Comparison of ENCODE assay signal across 12 cellular contexts in the genomic region with DNA sequence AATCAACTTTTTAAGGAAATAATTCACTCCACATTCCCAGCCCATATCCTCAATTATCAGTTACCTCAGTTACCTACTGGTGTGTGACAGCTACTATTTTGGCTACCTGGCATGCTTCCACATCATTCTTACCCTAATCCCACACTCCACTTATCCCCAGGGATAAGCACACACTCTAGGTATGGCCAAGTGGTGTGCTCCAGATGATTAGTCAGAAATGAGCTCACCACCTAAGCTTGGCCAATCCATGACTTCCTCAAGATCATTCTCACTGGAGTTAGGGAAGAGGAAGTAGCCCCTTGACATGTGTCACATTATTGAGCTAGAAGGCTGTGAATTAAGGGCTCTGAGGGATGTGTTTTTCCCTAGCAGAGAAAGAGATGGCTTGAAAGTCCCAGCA. TPM values are rescaled to one million over a fixed set of nuclear protein-coding genes. Genes with fewer than 3 reads are reported as not detected.
DNase-seq lines count a peak whose midpoint lies in the region; TF ChIP-seq lines count a peak whose summit lies in the region.
"Had no signal": no experiment of that assay in that cellular context is flagged by ENCODE, and none has a peak within 500 bp of the region (broad histone marks: within the 10 kb centered on the region; RNA-seq: fewer than 3 reads in every experiment).

No MANE protein-coding gene starts in this region.

- H3K9me3 Mint-ChIP-seq in Calu3 (ENCODE audit: low read depth, unreplicated experiment): no peaks in the 10 kb centered on the region

- H3K9me3 ChIP-seq in hepatocyte (ENCODE audit: low read depth): no peaks in the 10 kb centered on the region
- H3K9me3 ChIP-seq: neutrophil had no signal

- TF ChIP-seq CTCF in hepatocyte (IDR thresholded peaks at IDR 0.05; ENCODE audit: poor library complexity): no peak
- TF ChIP-seq CTCF in Calu3 (IDR thresholded peaks at IDR 0.05; ENCODE audit: unreplicated experiment): no peak

- H3K79me2 ChIP-seq in hepatocyte: no peaks in the 10 kb centered on the region

- H3K4me3 ChIP-seq in hepatocyte: no peak overlapping the region

- CTCF ChIA-PET in Calu3 (lab: Charles Lee): interaction anchor here (0.6 kb wide), 1 partner anchor 14 kb away, joined by 3 read pairs; no protein-coding TSS in a partner anchor

- H3K27me3 ChIP-seq in hepatocyte: no peaks in the 10 kb centered on the region
- H3K27me3 ChIP-seq: neutrophil had no signal

- BruUV-seq in Calu3 (replicated peaks; lab: Mats Ljungman, UMichigan): no TSS peak

- no peaks in the 10 kb centered on the region for H3K36me3 Mint-ChIP-seq in Calu3 (ENCODE audit: insufficient read depth, unreplicated experiment)
- H3K36me3 Mint-ChIP-seq: CD4-positive, CD25-positive, alpha-beta regulatory T cell had no signal

- DNase-seq in COR-L47 (lab: John Stamatoyannopoulos, UW) (peak; percentile 52), HK-2 (ENCODE audit: unreplicated experiment) (peak; percentile 23), NCI-H69 (lab: John Stamatoyannopoulos, UW) (peak; percentile 98), glomerular visceral epithelial cell (ENCODE audit: extremely low spot score) (peak; percentile 70), hepatocyte (ENCODE audit: low spot score) (no peak), Calu3 (no peak), cortex of kidney (lab: John Stamatoyannopoulos, UW) (no peak)
- DNase-seq in activated CD4-positive, alpha-beta T cell treated with anti-CD3 and anti-CD28 coated beads, Interleukin-2, amount 50 U/mL, for 48 hours: no peak
- DNase-seq: amygdala; CD4-positive, CD25-positive, alpha-beta regulatory T cell; stimulated activated naive CD4-positive, alpha-beta T cell treated with Interleukin-2 at 50 U/mL for 16 hours had no signal

- no peaks in the 10 kb centered on the region for H4K20me1 ChIP-seq in hepatocyte (ENCODE audit: insufficient read depth, poor library complexity, severe bottlenecking)

- H3K27me3 Mint-ChIP-seq in Calu3 (ENCODE audit: unreplicated experiment): no peaks in the 10 kb centered on the region
- H3K27me3 Mint-ChIP-seq: CD4-positive, CD25-positive, alpha-beta regulatory T cell had no signal

- H3K4me2 ChIP-seq in hepatocyte: no peak overlapping the region

- H2AFZ ChIP-seq in hepatocyte: no peak overlapping the region

- H3K4me3 Mint-ChIP-seq in Calu3 (ENCODE audit: low read depth, unreplicated experiment): no peak overlapping the region
- H3K4me3 Mint-ChIP-seq: CD4-positive, CD25-positive, alpha-beta regulatory T cell had no signal

- no peaks in the 10 kb centered on the region for H3K36me3 ChIP-seq in hepatocyte (replicated peaks; ENCODE audit: insufficient read depth, low read depth)
- H3K36me3 ChIP-seq: neutrophil had no signal

- H3K27ac ChIP-seq in hepatocyte: no peak overlapping the region
- H3K27ac ChIP-seq: neutrophil had no signal

- intact Hi-C loops in Calu3 (cut with micrococcal nuclease; ENCODE audit: unreplicated experiment): no loop called here

- peaks cover 14% of the 10 kb centered on the region for H3K4me1 ChIP-seq in hepatocyte (ENCODE audit: insufficient read depth)

- H3K4me1 Mint-ChIP-seq in Calu3 (ENCODE audit: low read depth, unreplicated experiment): no peaks in the 10 kb centered on the region

- no peaks in the 10 kb centered on the region for H3K9me2 ChIP-seq in hepatocyte (replicated peaks; ENCODE audit: insufficient read depth)

- H3K27ac Mint-ChIP-seq in Calu3 (ENCODE audit: unreplicated experiment): no peak overlapping the region
- H3K27ac Mint-ChIP-seq: CD4-positive, CD25-positive, alpha-beta regulatory T cell had no signal

RNA-seq across cellular contexts. Expression of a gene that starts 20.9 kb away (rescaled TPM):
- total RNA-seq in hepatocyte (109 and 116 TPM in 2 replicates), Calu3 (2022) (78.6 and 96.7 TPM in 2 replicates)
- 62.5 and 64.4 TPM in 2 replicates for polyA plus RNA-seq in hepatocyte

RNA-seq across cellular contexts. Expression of a gene that starts 41.2 kb away (rescaled TPM):
- 5.7 and 9.4 TPM in 2 replicates for total RNA-seq in hepatocyte
- polyA plus RNA-seq in hepatocyte: 9.1 and 14.7 TPM in 2 replicates
- 11.6 and 12.4 TPM in 2 replicates for total RNA-seq in Calu3 (2022)

Comparison
In these comparisons a context has a peak if more than half of its experiments do, and no peak if none do; other contexts are left out.
1. DNase-seq: peak in COR-L47 (single experiment), HK-2 (single experiment), NCI-H69 (single experiment) and glomerular visceral epithelial cell (single experiment); none in hepatocyte (single experiment), activated CD4-positive, alpha-beta T cell treated with anti-CD3 and anti-CD28 coated beads, Interleukin-2, amount 50 U/mL, for 48 hours (0 of 2), Calu3 (single experiment) and cortex of kidney (single experiment).